19 cellular contexts compared by ENCODE assay signal in the genomic region with DNA sequence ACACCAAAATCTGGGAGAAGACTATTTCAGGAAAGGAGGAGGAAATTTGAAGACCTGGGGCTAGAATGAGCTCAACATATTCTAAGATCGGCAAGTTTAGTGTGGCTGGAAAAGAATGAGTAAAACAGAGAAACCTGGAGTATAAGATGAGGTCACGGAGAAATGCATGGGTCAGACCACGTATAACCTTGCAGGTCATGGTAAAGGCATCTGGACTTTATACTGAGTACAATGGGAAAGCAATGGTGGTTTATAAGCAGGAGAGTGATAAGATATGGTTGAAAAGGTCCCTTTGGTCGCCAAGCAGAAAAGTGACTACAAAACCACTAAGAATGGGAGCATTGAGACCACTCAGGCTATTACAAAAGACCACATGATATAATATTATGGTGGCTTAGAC.
DNase-seq lines count a peak whose midpoint lies in the region; ATAC-seq, FAIRE-seq and TF ChIP-seq lines count a peak whose summit lies in the region.
"Had no signal": no experiment of that assay in that cellular context is flagged by ENCODE, and none has a peak within 500 bp of the region (broad histone marks: within the 10 kb centered on the region; RNA-seq: fewer than 3 reads in every experiment).

No MANE protein-coding gene starts in this region.

- no peak overlapping the region for H3K23ac ChIP-seq in IMR-90 (ENCODE audit: low read depth, low read length)

- no peak overlapping the region for H3K56ac ChIP-seq in IMR-90 (ENCODE audit: extremely low read depth, insufficient read depth, low read length)

- H3K27ac ChIP-seq in IMR-90 (ENCODE audit: insufficient read depth, low read length), result no peak overlapping the region
- H3K27ac ChIP-seq: BLaER1, C4-2B had no signal

- no peak overlapping the region for H2BK20ac ChIP-seq in IMR-90 (ENCODE audit: low read depth, low read length)

- H3K4ac ChIP-seq in IMR-90 (ENCODE audit: low read depth, low read length), result no peak overlapping the region

- H4K20me1 ChIP-seq in IMR-90 (ENCODE audit: insufficient read depth, low read length), result peaks cover 13% of the 10 kb centered on the region; the same call in 1 of the 2 replicates
- H4K20me1 ChIP-seq: BLaER1 had no signal

- no peak overlapping the region for H3K4me2 ChIP-seq in IMR-90 (ENCODE audit: low read depth, low read length)
- H3K4me2 ChIP-seq: BLaER1, GM23338 had no signal

- dilution Hi-C loops in IMR-90 (cut with HindIII; ENCODE audit: low sequenced_read_pairs, unreplicated experiment), result no loop called here

- H3K14ac ChIP-seq in IMR-90 (replicated peaks; ENCODE audit: low read depth, low read length), result 0 out of 2 replicates have a peak overlapping the region, but pooled peaks have one; percentile 30

- H2BK5ac ChIP-seq in IMR-90 (ENCODE audit: low read depth, low read length, poor library complexity, severe bottlenecking), result no peak overlapping the region

- TF ChIP-seq POLR2A in H54 (IDR thresholded peaks at IDR 0.05; ENCODE audit: low read depth, low read length), result no peak
- no peak for TF ChIP-seq POLR2A in IMR-90 (IDR thresholded peaks at IDR 0.05; ENCODE audit: low read depth, low read length)
- TF ChIP-seq POLR2A in GM12892 (IDR thresholded peaks at IDR 0.05; ENCODE audit: low read depth, low read length), result no peak

- TF ChIP-seq RAD21 in IMR-90 (IDR thresholded peaks at IDR 0.05; ENCODE audit: low read length), result no peak

- H3K79me1 ChIP-seq in IMR-90 (ENCODE audit: low read depth in 1 of 2, low read length in 2 of 2), result peaks cover 29 to 44% of the 10 kb centered on the region in 2 experiments

- no peak overlapping the region for H2AK5ac ChIP-seq in IMR-90 (ENCODE audit: low read depth, low read length)

- ATAC-seq in IMR-90 (ENCODE audit: low read depth), result no peak
- no peak for ATAC-seq in HG03025 (IDR thresholded peaks at IDR 0.05; ENCODE audit: low FRiP score, unreplicated experiment)
- ATAC-seq: CD8-positive, alpha-beta T cell; GM23338 had no signal

- H3K4me1 ChIP-seq in IMR-90 (ENCODE audit: control insufficient read depth, insufficient read depth, low read length), result no peaks in the 10 kb centered on the region; the same call in 1 of the 2 replicates
- H3K4me1 ChIP-seq: BLaER1, Caco-2 had no signal

- no peak overlapping the region for H3K18ac ChIP-seq in IMR-90 (ENCODE audit: low read depth, low read length)

- H3K9me3 Mint-ChIP-seq in nephron progenitor cell, result no peaks in the 10 kb centered on the region
- H3K9me3 Mint-ChIP-seq: CD4-positive, CD25-positive, alpha-beta regulatory T cell; CD8-positive, alpha-beta T cell; GM23338; HFFc6 had no signal

- H2AK9ac ChIP-seq in IMR-90 (replicated peaks; ENCODE audit: low read depth, low read length, poor library complexity), result no peak overlapping the region

- H3K4me3 Mint-ChIP-seq in nephron progenitor cell, result no peak overlapping the region
- H3K4me3 Mint-ChIP-seq: B cell; CD4-positive, CD25-positive, alpha-beta regulatory T cell; CD8-positive, alpha-beta T cell; GM23338; HFFc6 had no signal

- no peak overlapping the region for H3K4me3 ChIP-seq in IMR-90 (ENCODE audit: insufficient read depth, low read depth, low read length)
- H3K4me3 ChIP-seq: BLaER1, GM23338, HAP-1 had no signal

- no peak overlapping the region for H2BK120ac ChIP-seq in IMR-90 (ENCODE audit: low read depth, low read length)

- intact Hi-C loops in IMR-90 (cut with micrococcal nuclease), result no loop called here

- peak; percentile 6 for FAIRE-seq in H54 (lab: Jason Lieb, UNC)
- FAIRE-seq in GM12892 (lab: Jason Lieb, UNC), result no peak
- FAIRE-seq: G401.6, GM19239 had no signal

- H2AFZ ChIP-seq in IMR-90 (replicated peaks; ENCODE audit: low read length, poor library complexity), result no peak overlapping the region
- H2AFZ ChIP-seq: GM23338 had no signal

- WGBS in IMR-90 (ENCODE audit: extremely low coverage in 2 of 2, insufficient read length in 1 of 2), 2 experiments, result 100% methylated on average over 2 of the region's 4 CpGs; no CpG with 5 or more reads in 1 of the 2 experiments

- peaks cover 4% of the 10 kb centered on the region for H3K4me1 Mint-ChIP-seq in nephron progenitor cell
- H3K4me1 Mint-ChIP-seq: B cell had no signal

- H3K9me3 ChIP-seq in IMR-90 (ENCODE audit: control insufficient read depth, insufficient read depth, low read length), result no peaks in the 10 kb centered on the region
- H3K9me3 ChIP-seq: BLaER1, Caco-2, HAP-1 had no signal

- H4K8ac ChIP-seq in IMR-90 (ENCODE audit: low read depth in 2 of 2, low read length in 2 of 2), result no peak overlapping the region

- CTCF ChIA-PET in IMR-90 (lab: Yijun Ruan, JAX), result interaction anchor here (1.3 kb wide), 1 partner anchor 15 kb away, joined by 3 read pairs; no protein-coding TSS in a partner anchor

- H3K27ac Mint-ChIP-seq in nephron progenitor cell, result peak overlapping the region; percentile 27
- H3K27ac Mint-ChIP-seq: B cell; CD8-positive, alpha-beta T cell; GM23338; HFFc6 had no signal

- no peak overlapping the region for H4K91ac ChIP-seq in IMR-90 (ENCODE audit: insufficient read depth, low read depth, low read length)

- no peaks in the 10 kb centered on the region for H3K27me3 ChIP-seq in IMR-90 (ENCODE audit: control insufficient read depth, insufficient read depth, low read length)
- H3K27me3 ChIP-seq: BLaER1 had no signal

- no peak for DNase-seq in H54 (ENCODE audit: insufficient read length, low spot score)
- no peak for DNase-seq in IMR-90
- DNase-seq in nephron progenitor cell, result no peak
- DNase-seq in putamen (ENCODE audit: low spot score), result no peak
- no peak for DNase-seq in GM12892 (ENCODE audit: insufficient read length)
- DNase-seq: Caco-2; CD4-positive, CD25-positive, alpha-beta regulatory T cell; CD8-positive, alpha-beta T cell; DMS153; DND-41; HFFc6 had no signal

- no peak for TF ChIP-seq CTCF in IMR-90 (conservative IDR thresholded peaks at IDR 0.05; ENCODE audit: low read depth, low read length)
- TF ChIP-seq CTCF in nephron progenitor cell (IDR thresholded peaks at IDR 0.05), result no peak

- no TSS peak for BruUV-seq in IMR-90 (replicated peaks; lab: Mats Ljungman, UMichigan)

- H3K36me3 Mint-ChIP-seq in nephron progenitor cell (ENCODE audit: low read depth), result peaks cover 14% of the 10 kb centered on the region

- H4K5ac ChIP-seq in IMR-90 (ENCODE audit: low read depth, low read length), result no peak overlapping the region

- H3K9ac ChIP-seq in IMR-90 (ENCODE audit: low read depth, low read length), result no peak overlapping the region
- H3K9ac ChIP-seq: BLaER1 had no signal

- H3K36me3 ChIP-seq in IMR-90 (ENCODE audit: control insufficient read depth, insufficient read depth, low read length), result peaks cover 9% of the 10 kb centered on the region

- no peak overlapping the region for H2BK15ac ChIP-seq in IMR-90 (ENCODE audit: low read depth, low read length)

- POLR2A ChIA-PET in IMR-90 (lab: Charles Lee; ENCODE audit: unreplicated experiment), result no interaction called here

- peaks cover 6% of the 10 kb centered on the region for H3K9me1 ChIP-seq in IMR-90 (ENCODE audit: insufficient read depth, low read length)

- in situ Hi-C loops in IMR-90 (cut with MboI; ENCODE audit: low sequenced_read_pairs), result no loop called here

- peaks cover 3% of the 10 kb centered on the region for H3K27me3 Mint-ChIP-seq in nephron progenitor cell (ENCODE audit: low read depth, poor library complexity)
- H3K27me3 Mint-ChIP-seq: B cell; CD4-positive, CD25-positive, alpha-beta regulatory T cell had no signal

TF ChIP-seq in IMR-90, 13 proteins besides CTCF, POLR2A, EP300 and RAD21:
- TF ChIP-seq MXI1 (IDR thresholded peaks at IDR 0.05; ENCODE audit: borderline replicate concordance, low read depth, low read length) (no peak), FOS (IDR thresholded peaks at IDR 0.05; ENCODE audit: low read depth, low read length) (no peak), CEBPB (IDR thresholded peaks at IDR 0.05; ENCODE audit: low read depth, low read length) (no peak), MAZ (IDR thresholded peaks at IDR 0.05; ENCODE audit: borderline replicate concordance, low read depth, low read length) (no peak), BHLHE40 (IDR thresholded peaks at IDR 0.05; ENCODE audit: low read depth, low read length) (no peak), SMC3 (IDR thresholded peaks at IDR 0.05; ENCODE audit: low read depth, low read length) (no peak), RCOR1 (IDR thresholded peaks at IDR 0.05; ENCODE audit: insufficient replicate concordance, low read length) (no peak), NFE2L2 (IDR thresholded peaks at IDR 0.05; ENCODE audit: low read depth, low read length) (no peak), MAFK (IDR thresholded peaks at IDR 0.05; ENCODE audit: low read depth, low read length) (no peak), RFX5 (IDR thresholded peaks at IDR 0.05; ENCODE audit: low read depth, low read length) (no peak), CHD1 (IDR thresholded peaks at IDR 0.05; ENCODE audit: low read depth, low read length) (no peak)
- TF ChIP-seq, protein P1, sequence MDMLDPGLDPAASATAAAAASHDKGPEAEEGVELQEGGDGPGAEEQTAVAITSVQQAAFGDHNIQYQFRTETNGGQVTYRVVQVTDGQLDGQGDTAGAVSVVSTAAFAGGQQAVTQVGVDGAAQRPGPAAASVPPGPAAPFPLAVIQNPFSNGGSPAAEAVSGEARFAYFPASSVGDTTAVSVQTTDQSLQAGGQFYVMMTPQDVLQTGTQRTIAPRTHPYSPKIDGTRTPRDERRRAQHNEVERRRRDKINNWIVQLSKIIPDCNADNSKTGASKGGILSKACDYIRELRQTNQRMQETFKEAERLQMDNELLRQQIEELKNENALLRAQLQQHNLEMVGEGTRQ (IDR thresholded peaks at IDR 0.05; ENCODE audit: low read depth, low read length), result no peak
- TF ChIP-seq, protein P2, sequence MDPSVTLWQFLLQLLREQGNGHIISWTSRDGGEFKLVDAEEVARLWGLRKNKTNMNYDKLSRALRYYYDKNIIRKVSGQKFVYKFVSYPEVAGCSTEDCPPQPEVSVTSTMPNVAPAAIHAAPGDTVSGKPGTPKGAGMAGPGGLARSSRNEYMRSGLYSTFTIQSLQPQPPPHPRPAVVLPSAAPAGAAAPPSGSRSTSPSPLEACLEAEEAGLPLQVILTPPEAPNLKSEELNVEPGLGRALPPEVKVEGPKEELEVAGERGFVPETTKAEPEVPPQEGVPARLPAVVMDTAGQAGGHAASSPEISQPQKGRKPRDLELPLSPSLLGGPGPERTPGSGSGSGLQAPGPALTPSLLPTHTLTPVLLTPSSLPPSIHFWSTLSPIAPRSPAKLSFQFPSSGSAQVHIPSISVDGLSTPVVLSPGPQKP (IDR thresholded peaks at IDR 0.05; ENCODE audit: borderline replicate concordance, low read depth, low read length), result no peak
